1 cellular context compared by ENCODE assay signal in genomic region chr1:150257624-150258274, GRCh38.
TF ChIP-seq lines count a peak whose summit lies in the region.

Gene CA14 (plus strand): TSS chr1:150257774. CDS start chr1:150258129, 355 bp downstream.

TF ChIP-seq in A549, 52 proteins besides CTCF, POLR2A, EP300 and RAD21 (continued from another document):
- no peak for TF ChIP-seq ATOH8 (CRISPR knock-in tag; IDR thresholded peaks at IDR 0.05; ENCODE audit: low read depth)
